In the genomic region with DNA sequence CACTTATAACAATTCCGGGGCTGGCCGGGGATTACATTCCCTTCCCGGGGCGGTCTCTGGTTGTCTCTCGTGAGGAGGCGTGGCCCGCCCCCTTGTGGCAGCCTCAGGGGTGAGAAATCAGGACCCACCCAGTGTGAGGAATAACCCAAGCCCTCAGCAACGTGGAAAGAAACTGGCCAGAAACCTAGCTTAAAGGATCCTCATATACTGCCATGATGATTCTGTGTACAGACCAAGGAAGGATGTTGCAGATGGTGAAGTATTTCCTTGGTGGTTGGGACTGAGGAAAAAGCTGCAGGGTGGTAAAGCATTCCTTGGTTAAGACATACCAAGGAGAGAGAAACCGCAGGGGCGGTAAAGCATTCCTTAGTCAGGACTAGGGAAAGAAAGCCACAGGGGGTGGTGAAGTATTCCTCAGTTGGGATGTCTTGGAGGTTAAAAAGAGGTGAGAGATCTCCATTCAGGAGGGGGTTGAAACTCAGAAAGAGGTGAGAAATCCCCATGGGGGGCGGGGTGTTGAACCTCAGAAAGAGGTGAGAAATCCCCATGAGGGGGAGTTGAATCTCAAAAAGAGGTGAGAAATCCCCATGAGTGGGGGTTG, we compare ENCODE assay signal across 1 cellular context.
TF ChIP-seq lines count a peak whose summit lies in the region.

No MANE protein-coding gene starts in this region.

TF ChIP-seq in H1, 55 proteins besides CTCF, POLR2A, EP300 and RAD21 (continued from another document):
- no peak for TF ChIP-seq GTF2F1 (IDR thresholded peaks at IDR 0.05; ENCODE audit: borderline replicate concordance, low read depth, low read length)
- no peak for TF ChIP-seq RNF2 (IDR thresholded peaks at IDR 0.05; ENCODE audit: borderline replicate concordance, low read depth, low read length, missing control alignments, poor library complexity, severe bottlenecking)
